In the genomic region with DNA sequence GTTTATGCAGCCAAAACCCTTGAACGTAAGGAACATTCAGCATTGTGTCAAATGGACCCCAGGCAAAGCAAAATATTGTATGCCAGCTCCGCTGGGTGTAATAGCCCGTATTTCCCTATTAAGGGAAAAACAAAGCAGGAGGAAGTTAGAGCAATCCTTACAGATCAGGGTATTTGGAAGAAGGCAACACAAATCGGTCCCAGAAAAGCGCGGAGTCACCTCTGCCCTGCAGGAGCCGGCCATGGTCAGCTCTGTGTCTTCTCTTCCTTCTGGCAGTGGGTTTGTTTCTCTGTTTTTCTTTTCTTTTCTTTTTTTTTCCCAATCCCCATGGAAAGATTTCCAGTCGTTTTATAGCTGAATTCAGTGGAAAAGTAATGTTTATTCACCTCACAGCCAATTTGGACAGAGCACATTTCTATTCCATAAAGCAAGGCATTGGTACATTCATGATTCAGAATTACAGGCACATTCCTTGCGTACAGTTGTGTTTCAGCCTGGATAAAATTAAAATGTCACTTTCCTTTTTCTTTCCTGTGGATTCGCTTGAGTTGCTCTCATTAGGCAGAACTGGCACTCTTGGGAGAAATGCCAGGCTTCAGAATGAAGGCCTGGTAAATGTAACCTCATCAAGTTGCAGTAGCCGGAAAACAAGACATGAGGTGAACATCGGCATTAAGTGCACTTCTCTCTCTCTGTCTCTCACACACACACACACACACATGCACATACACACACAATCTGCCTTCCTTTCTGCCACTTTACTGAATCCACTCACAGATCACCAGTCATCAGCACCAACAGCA, we compare ENCODE assay signal across 17 cellular contexts.
DNase-seq lines count a peak whose midpoint lies in the region; ATAC-seq and TF ChIP-seq lines count a peak whose summit lies in the region.
"Had no signal": no experiment of that assay in that cellular context is flagged by ENCODE, and none has a peak within 500 bp of the region (broad histone marks: within the 10 kb centered on the region; RNA-seq: fewer than 3 reads in every experiment).

No MANE protein-coding gene starts in this region.

- 50 to 71% (median 56%) methylated on average over 12 of the region's 12 CpGs for WGBS in psoas muscle, 3 donors

- POLR2A ChIA-PET in Panc1 (lab: Charles Lee) = no interaction called here

- no peaks in the 10 kb centered on the region for H3K4me1 Mint-ChIP-seq in CD14-positive monocyte
- H3K4me1 Mint-ChIP-seq: B cell had no signal

- no peak overlapping the region for H3K27ac Mint-ChIP-seq in CD14-positive monocyte
- H3K27ac Mint-ChIP-seq: B cell, IgD-negative memory B cell had no signal

- CTCF ChIA-PET in Panc1 (lab: Charles Lee) = no interaction called here

- H4K20me1 ChIP-seq in BLaER1 treated with 17β-estradiol and CSF1 and Interleukin-3, amounts not matched to agents 10 nM and 100 nM = no peaks in the 10 kb centered on the region

- BruUV-seq in Panc1 (replicated peaks; lab: Mats Ljungman, UMichigan) = no TSS peak

- H3K9me3 ChIP-seq in BLaER1 treated with 17β-estradiol and CSF1 and Interleukin-3, amounts not matched to agents 10 nM and 100 nM (replicated peaks in 1 of 11) = peaks cover 6 to 12% (median 8%) of the 10 kb centered on the region in 11 experiments
- peaks cover 2% of the 10 kb centered on the region; the same call in 1 of the 2 replicates for H3K9me3 ChIP-seq in Panc1 (ENCODE audit: control insufficient read depth, insufficient read depth, low read depth, low read length)
- no peaks in the 10 kb centered on the region for H3K9me3 ChIP-seq in psoas muscle
- H3K9me3 ChIP-seq: ovary had no signal

- intact Hi-C loops in Panc1 (cut with micrococcal nuclease; ENCODE audit: unreplicated experiment) = no loop called here
- intact Hi-C loops in psoas muscle (cut with DNase I) = no loop called here
- intact Hi-C loops in CD14-positive monocyte (cut with micrococcal nuclease) = no loop called here

- no peak overlapping the region for H3K4me3 ChIP-seq in BLaER1 treated with 17β-estradiol and CSF1 and Interleukin-3, amounts not matched to agents 10 nM and 100 nM
- H3K4me3 ChIP-seq in Panc1 (ENCODE audit: low read depth in 2 of 2, low read length in 2 of 2) (no peak overlapping the region), epithelial cell of proximal tubule (ENCODE audit: low read depth, low read length) (no peak overlapping the region), psoas muscle (no peak overlapping the region)
- H3K4me3 ChIP-seq: ovary had no signal

- H3K27ac ChIP-seq in BLaER1 treated with 17β-estradiol and CSF1 and Interleukin-3, amounts not matched to agents 10 nM and 100 nM = no peak overlapping the region
- H3K27ac ChIP-seq in Panc1 (ENCODE audit: low read length) (peak overlapping the region; percentile 50; the same call in 1 of the 2 replicates), psoas muscle (peak overlapping the region; percentile 43)
- H3K27ac ChIP-seq: ovary had no signal

- in situ Hi-C loops in Panc1 (cut with HindIII; ENCODE audit: low pct_unique_long_range_greater_than_20kb, low sequenced_read_pairs) = no loop called here

- H3K36me3 ChIP-seq in BLaER1 treated with 17β-estradiol and CSF1 and Interleukin-3, amounts not matched to agents 10 nM and 100 nM = peaks cover 0 to 13% (median 3%) of the 10 kb centered on the region in 11 experiments; a peak in 6 of 22 replicates
- H3K36me3 ChIP-seq in Panc1 (ENCODE audit: control insufficient read depth, insufficient read depth, low read length) = no peaks in the 10 kb centered on the region
- no peaks in the 10 kb centered on the region for H3K36me3 ChIP-seq in psoas muscle (ENCODE audit: insufficient read depth in 1 of 2, low read depth in 1 of 2)
- H3K36me3 ChIP-seq: ovary had no signal

- DNase-seq in Panc1 (ENCODE audit: low read depth, low spot score) (no peak), epithelial cell of proximal tubule (ENCODE audit: low read depth) (peak; percentile 63), psoas muscle (no peak), CD14-positive monocyte (ENCODE audit: low spot score) (no peak), NCI-H510A treated with DMSO at 0.1 percent for 48 hours (lab: John Stamatoyannopoulos, UW) (no peak)
- DNase-seq in activated CD4-positive, alpha-beta T cell treated with anti-CD3 and anti-CD28 coated beads for 48 hours = no peak
- DNase-seq: activated CD4-positive, alpha-beta T cell treated with anti-CD3 and anti-CD28 coated beads, Interleukin-2, amount 50 U/mL, for 1 hour; activated T-cell treated with anti-CD3 and anti-CD28 coated beads, Interleukin-2, amount 50 U/mL, for 4 hours; cortex of kidney; NCI-H1092 treated with DMSO at 0.1 percent for 48 hours; NCI-H446 treated with DMSO at 0.1 percent for 48 hours; ovary; T-helper 9 cell had no signal

- no peak overlapping the region for H3K4me3 Mint-ChIP-seq in CD14-positive monocyte
- H3K4me3 Mint-ChIP-seq: activated T-cell treated with anti-CD3 and anti-CD28 coated beads, Interleukin-2, amount 50 U/mL, for 4 hours; B cell; IgD-negative memory B cell had no signal

- peaks cover 0 to 7% (median 2%) of the 10 kb centered on the region in 7 donors for H3K9me3 Mint-ChIP-seq in CD14-positive monocyte

- TF ChIP-seq CTCF in Panc1 (IDR thresholded peaks at IDR 0.05) (no peak), epithelial cell of proximal tubule (conservative IDR thresholded peaks at IDR 0.05; ENCODE audit: low read depth, low read length) (no peak), psoas muscle (IDR thresholded peaks at IDR 0.05) (no peak), CD14-positive monocyte (IDR thresholded peaks at IDR 0.05) (no peak)

- H3K36me3 Mint-ChIP-seq in CD14-positive monocyte = peaks cover 2 to 9% of the 10 kb centered on the region in 2 donors

- H3K4me2 ChIP-seq in BLaER1 treated with 17β-estradiol and CSF1 and Interleukin-3, amounts not matched to agents 10 nM and 100 nM = peak overlapping the region in 8 of 11 experiments; percentile 35 to 56 (median 44); a peak in 15 of 22 replicates

- H3K9ac ChIP-seq in BLaER1 treated with 17β-estradiol and CSF1 and Interleukin-3, amounts not matched to agents 10 nM and 100 nM = no peak overlapping the region

- no peak for ATAC-seq in Panc1
- peak in 1 of 4 donors; percentile 36 for ATAC-seq in psoas muscle
- ATAC-seq in GM18502 (IDR thresholded peaks at IDR 0.05; ENCODE audit: poor library complexity, unreplicated experiment) = no peak
- ATAC-seq: activated T-cell treated with anti-CD3 and anti-CD28 coated beads, Interleukin-2, amount 50 U/mL, for 4 hours had no signal

- peaks cover 0 to 3% (median 1%) of the 10 kb centered on the region in 3 donors for H3K27me3 Mint-ChIP-seq in CD14-positive monocyte (ENCODE audit: low read depth in 3 of 3)
- H3K27me3 Mint-ChIP-seq: B cell, IgD-negative memory B cell had no signal

- H3K27me3 ChIP-seq in BLaER1 treated with 17β-estradiol and CSF1 and Interleukin-3, amounts not matched to agents 10 nM and 100 nM = no peaks in the 10 kb centered on the region
- H3K27me3 ChIP-seq in Panc1 (ENCODE audit: control insufficient read depth, insufficient read depth, low read length) = no peaks in the 10 kb centered on the region
- H3K27me3 ChIP-seq in psoas muscle (ENCODE audit: insufficient read depth in 3 of 3, low read length in 2 of 3) = no peaks in the 10 kb centered on the region
- H3K27me3 ChIP-seq: ovary had no signal

- H3K4me1 ChIP-seq in BLaER1 treated with 17β-estradiol and CSF1 and Interleukin-3, amounts not matched to agents 10 nM and 100 nM = peaks cover 0 to 13% (median 11%) of the 10 kb centered on the region in 10 experiments; a peak in 14 of 20 replicates
- H3K4me1 ChIP-seq in Panc1 (ENCODE audit: control insufficient read depth, insufficient read depth, low read length) = peaks cover 3% of the 10 kb centered on the region; the same call in 1 of the 2 replicates
- peaks cover 27% of the 10 kb centered on the region for H3K4me1 ChIP-seq in psoas muscle

Comparison
In these comparisons a context has a peak if more than half of its experiments do, and no peak if none do; other contexts are left out.
1. H3K27ac ChIP-seq: peak in Panc1 (single experiment) and psoas muscle (single experiment); none in BLaER1 treated with 17β-estradiol and CSF1 and Interleukin-3, amounts not matched to agents 10 nM and 100 nM (0 of 11).